In genomic region chr14:51289169-51289568, GRCh38 we compare ENCODE assay signal across 2 cellular contexts.
TF ChIP-seq lines count a peak whose summit lies in the region.

No MANE protein-coding gene starts in this region.

TF ChIP-seq in SK-N-SH, 30 proteins besides CTCF, POLR2A, EP300 and RAD21:
- TF ChIP-seq PBX3 (IDR thresholded peaks at IDR 0.05): peak; percentile 33
- TF ChIP-seq, protein P1, sequence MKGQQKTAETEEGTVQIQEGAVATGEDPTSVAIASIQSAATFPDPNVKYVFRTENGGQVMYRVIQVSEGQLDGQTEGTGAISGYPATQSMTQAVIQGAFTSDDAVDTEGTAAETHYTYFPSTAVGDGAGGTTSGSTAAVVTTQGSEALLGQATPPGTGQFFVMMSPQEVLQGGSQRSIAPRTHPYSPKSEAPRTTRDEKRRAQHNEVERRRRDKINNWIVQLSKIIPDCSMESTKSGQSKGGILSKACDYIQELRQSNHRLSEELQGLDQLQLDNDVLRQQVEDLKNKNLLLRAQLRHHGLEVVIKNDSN (IDR thresholded peaks at IDR 0.05; ENCODE audit: borderline replicate concordance, low read depth): no peak

TF ChIP-seq in SK-N-SH treated with all-trans-retinoic acid at 6 μM for 48 hours, 23 proteins besides CTCF, POLR2A, EP300 and RAD21:
- no peak for TF ChIP-seq SNAI2 (CRISPR knock-in tag; IDR thresholded peaks at IDR 0.05)
- TF ChIP-seq ZFP30 (CRISPR knock-in tag; IDR thresholded peaks at IDR 0.05): no peak
